Comparison of ENCODE assay signal across 6 cellular contexts in the genomic region with DNA sequence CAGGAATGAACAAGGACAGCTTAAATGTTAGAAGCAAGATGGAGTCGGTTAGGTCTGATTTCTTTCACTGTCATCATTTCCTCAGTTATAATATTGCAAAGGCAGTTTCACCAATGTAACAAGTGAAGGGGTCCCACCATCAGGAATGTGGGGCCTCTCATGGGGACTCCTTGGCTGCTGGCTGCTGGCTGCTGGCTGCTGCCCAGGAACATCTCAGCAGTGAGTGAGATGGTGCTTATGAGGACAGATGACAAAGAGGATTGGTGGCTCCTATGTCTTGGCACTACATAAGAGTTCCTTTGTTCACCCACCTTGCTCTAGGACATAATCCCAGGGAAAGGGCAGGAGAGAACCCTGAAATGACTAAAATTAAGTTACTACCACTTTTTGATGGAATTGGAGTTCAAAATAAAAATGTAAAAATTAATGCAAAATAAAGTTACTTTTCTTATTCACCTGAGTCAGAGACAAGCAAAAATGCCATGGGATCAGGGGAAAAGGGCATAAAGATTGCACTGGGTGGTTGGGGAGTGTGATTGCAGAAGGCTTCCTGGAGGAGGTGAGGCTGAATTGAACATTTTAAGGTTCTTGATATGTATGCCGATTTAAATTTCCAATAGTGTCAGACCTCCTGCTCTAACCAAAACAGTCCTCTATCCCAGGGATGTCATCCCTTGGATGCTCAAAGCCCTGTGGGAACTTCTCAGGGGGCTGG.
"Had no signal": no experiment of that assay in that cellular context is flagged by ENCODE, and none has a peak within 500 bp of the region (broad histone marks: within the 10 kb centered on the region; RNA-seq: fewer than 3 reads in every experiment).

No MANE protein-coding gene starts in this region.

- H3K27ac Mint-ChIP-seq: activated CD4-positive, alpha-beta T cell treated with anti-CD3 and anti-CD28 coated beads, Interleukin-2, amount 10 ng/mL, durations not matched to agents 7 days and 5 days; activated CD8-positive, alpha-beta T cell treated with anti-CD3 and anti-CD28 coated beads, Interleukin-2, amount 10 ng/mL, durations not matched to agents 7 days and 5 days had no signal

- H3K4me3 ChIP-seq: lung, thyroid gland had no signal

- H3K9me3 Mint-ChIP-seq: effector memory CD8-positive, alpha-beta T cell had no signal

- H3K4me3 Mint-ChIP-seq: activated CD4-positive, alpha-beta T cell treated with anti-CD3 and anti-CD28 coated beads, Interleukin-2, amount 10 ng/mL, durations not matched to agents 7 days and 5 days; activated CD8-positive, alpha-beta T cell treated with anti-CD3 and anti-CD28 coated beads, Interleukin-2, amount 10 ng/mL, durations not matched to agents 7 days and 5 days; nephron progenitor cell had no signal

- H3K9me3 ChIP-seq: thyroid gland had no signal

- H3K36me3 ChIP-seq: thyroid gland had no signal

- H3K27me3 Mint-ChIP-seq: activated CD4-positive, alpha-beta T cell treated with anti-CD3 and anti-CD28 coated beads, Interleukin-2, amount 10 ng/mL, durations not matched to agents 7 days and 5 days had no signal

- H3K27me3 ChIP-seq: thyroid gland had no signal
